Comparison of ENCODE assay signal across 2 cellular contexts in genomic region chr2:85600235-85600575, GRCh38.
TF ChIP-seq lines count a peak whose summit lies in the region.

No MANE protein-coding gene starts in this region.

TF ChIP-seq in GM12891, 5 proteins besides CTCF, POLR2A, EP300 and RAD21:
- no peak for TF ChIP-seq SPI1 (IDR thresholded peaks at IDR 0.05; ENCODE audit: low read depth, low read length)
- TF ChIP-seq POU2F2 (IDR thresholded peaks at IDR 0.05; ENCODE audit: low read depth, low read length): no peak
- no peak for TF ChIP-seq TAF1 (IDR thresholded peaks at IDR 0.05; ENCODE audit: low read depth, low read length)
- no peak for TF ChIP-seq PAX5 (IDR thresholded peaks at IDR 0.05; ENCODE audit: insufficient read depth, low read length, severe bottlenecking)
- no peak; the same call in 1 of the 2 replicates for TF ChIP-seq POLR2AphosphoS5 (IDR thresholded peaks at IDR 0.05; ENCODE audit: low read depth, low read length)
TF ChIP-seq in GM12891: peak in this region for 0.

TF ChIP-seq in K562, 482 proteins besides CTCF, POLR2A, EP300 and RAD21:
- TF ChIP-seq CHCHD3 (CRISPR knock-in tag; IDR thresholded peaks at IDR 0.05): no peak
- 0 out of 2 replicates have a peak, but pooled peaks have one; percentile 43 for TF ChIP-seq RBFOX2 (IDR thresholded peaks at IDR 0.05; ENCODE audit: low read depth, low read length)
TF ChIP-seq in K562: peak in this region for 1.
